In the genomic region with DNA sequence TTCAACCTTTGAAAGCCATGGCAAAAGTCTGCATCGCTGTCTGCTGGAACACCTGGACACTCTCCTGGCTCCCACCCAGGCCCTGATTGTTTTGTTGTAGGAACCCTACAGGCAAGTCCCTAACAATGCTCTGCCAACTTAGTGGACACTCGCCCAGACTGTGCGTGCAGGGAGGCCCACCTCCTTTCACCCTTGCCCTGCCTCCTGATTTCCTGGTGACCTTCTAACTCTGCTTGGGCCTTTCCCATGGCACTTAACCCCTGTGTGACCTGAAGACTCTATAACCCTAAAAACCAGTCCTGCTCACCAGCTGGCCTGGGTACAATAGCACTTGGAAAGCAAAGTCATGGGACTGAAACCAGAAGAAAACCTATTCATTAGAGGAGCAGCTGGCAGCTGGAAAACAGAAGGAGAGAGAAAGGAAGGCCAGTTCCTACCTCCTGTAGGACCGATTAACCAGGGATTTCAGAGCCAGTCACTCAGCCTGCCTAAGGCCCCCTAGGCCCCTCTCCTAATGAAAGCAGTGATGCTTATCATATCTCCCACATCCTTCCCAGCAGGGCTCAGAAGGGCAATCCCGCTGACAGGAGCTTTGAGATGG, we compare ENCODE assay signal across 11 cellular contexts.
DNase-seq lines count a peak whose midpoint lies in the region; ATAC-seq, FAIRE-seq and TF ChIP-seq lines count a peak whose summit lies in the region.
"Had no signal": no experiment of that assay in that cellular context is flagged by ENCODE, and none has a peak within 500 bp of the region (broad histone marks: within the 10 kb centered on the region; RNA-seq: fewer than 3 reads in every experiment).

No MANE protein-coding gene starts in this region.

- in situ Hi-C loops in HepG2 (cut with HindIII; ENCODE audit: extremely low pct_ligation_motif_present, low pct_unique_long_range_greater_than_20kb) = no loop called here

- H3K9ac ChIP-seq in HepG2 (ENCODE audit: insufficient read depth, low read depth, low read length) = no peak overlapping the region
- H3K9ac ChIP-seq: GM23248 had no signal

- WGBS in HepG2 (ENCODE audit: low lambda C conversion rate) = 8% methylated on average over 3 of the region's 5 CpGs
- WGBS in aorta, 2 donors = 59 to 68% methylated on average over 5 of the region's 5 CpGs

- TF ChIP-seq POLR2A in HepG2 (IDR thresholded peaks at IDR 0.05; ENCODE audit: insufficient read depth in 1 of 2, low read depth in 2 of 2, low read length in 2 of 2) = no peak

- intact Hi-C loops in left cardiac atrium (cut with DNase I) = no loop called here
- intact Hi-C loops in cardiac septum (cut with DNase I) = no loop called here
- intact Hi-C loops in HepG2 (cut with micrococcal nuclease; ENCODE audit: unreplicated experiment) = no loop called here
- intact Hi-C loops in aorta (cut with DNase I) = no loop called here

- no peaks in the 10 kb centered on the region for H3K79me2 ChIP-seq in HepG2 (ENCODE audit: insufficient read depth, low read length)

- TF ChIP-seq RAD21 in HepG2 (CRISPR knock-in tag; IDR thresholded peaks at IDR 0.05) = no peak

- no peaks in the 10 kb centered on the region for H3K9me3 ChIP-seq in HepG2 (ENCODE audit: low read length)
- H3K9me3 ChIP-seq in aorta (ENCODE audit: control insufficient read depth, low read length) = no peaks in the 10 kb centered on the region

- BruUV-seq in HepG2 (replicated peaks; lab: Mats Ljungman, UMichigan) = no TSS peak

- TF ChIP-seq EP300 in HepG2 (IDR thresholded peaks at IDR 0.05; ENCODE audit: low read depth in 2 of 2, low read length in 2 of 2) (no peak), HepG2 (CRISPR knock-in tag; IDR thresholded peaks at IDR 0.05; ENCODE audit: borderline replicate concordance) (no peak)

- H3K4me2 ChIP-seq in HepG2 (ENCODE audit: low read depth, low read length) = peak overlapping the region; percentile 57; the same call in 1 of the 2 replicates

- POLR2A ChIA-PET in HepG2 (lab: Yijun Ruan, JAX) = no interaction called here

- CTCF ChIA-PET in HepG2 (lab: Yijun Ruan, JAX; ENCODE audit: low intra/inter-chr PET ratio, low total read pairs) = no interaction called here

- peaks cover 36% of the 10 kb centered on the region for H3K4me1 ChIP-seq in HepG2 (ENCODE audit: insufficient read depth, low read length)
- H3K4me1 ChIP-seq in aorta (ENCODE audit: control insufficient read depth in 1 of 2, insufficient read depth in 2 of 2, low read length in 2 of 2) = no peaks in the 10 kb centered on the region

- TF ChIP-seq CTCF in HepG2 (CRISPR knock-in tag; IDR thresholded peaks at IDR 0.05) = no peak

- H3K27ac ChIP-seq in HepG2 (ENCODE audit: extremely low read length, insufficient read depth, low read length) = no peak overlapping the region
- no peak overlapping the region for H3K27ac ChIP-seq in aorta (ENCODE audit: low read depth in 1 of 2, low read length in 2 of 2)
- H3K27ac ChIP-seq: GM23248 had no signal

- H3K4me3 ChIP-seq in HepG2 (replicated peaks in 1 of 3; ENCODE audit: insufficient read depth in 1 of 3, low read depth in 2 of 3, low read length in 3 of 3) (peak overlapping the region in 1 of 3 experiments; percentile 28; a peak in 1 of 6 replicates), aorta (ENCODE audit: low read length in 2 of 2) (no peak overlapping the region)
- H3K4me3 ChIP-seq: GM23248 had no signal

- H2AFZ ChIP-seq in HepG2 (ENCODE audit: low read length) = no peak overlapping the region
- H2AFZ ChIP-seq: GM23248 had no signal

- ATAC-seq in left cardiac atrium = peak; percentile 23 to 47
- peak; percentile 68 for ATAC-seq in HepG2
- peak; percentile 50 for ATAC-seq in aorta (ENCODE audit: low FRiP score)
- ATAC-seq in GM21723 (IDR thresholded peaks at IDR 0.05; ENCODE audit: unreplicated experiment) = no peak
- no peak for ATAC-seq in HG02678 (IDR thresholded peaks at IDR 0.05; ENCODE audit: unreplicated experiment)
- ATAC-seq: activated CD8-positive, alpha-beta memory T cell treated with anti-CD3 and anti-CD28 coated beads, Interleukin-2, amount 10 ng/mL, durations not matched to agents 7 days and 5 days had no signal

- H4K20me1 ChIP-seq in HepG2 (ENCODE audit: insufficient read depth, low read length) = no peaks in the 10 kb centered on the region

- H3K36me3 ChIP-seq in HepG2 (replicated peaks in 1 of 2; ENCODE audit: control insufficient read depth in 1 of 2, insufficient read depth in 2 of 2, low read length in 2 of 2) = no peaks in the 10 kb centered on the region
- H3K36me3 ChIP-seq in aorta (ENCODE audit: control insufficient read depth in 1 of 2, insufficient read depth in 2 of 2, low read length in 1 of 2) = no peaks in the 10 kb centered on the region

- FAIRE-seq in HepG2 (lab: Jason Lieb, UNC) = no peak

- no peak for DNase-seq in left cardiac atrium
- no peak for DNase-seq in cardiac septum (ENCODE audit: low spot score)
- DNase-seq in SK-N-DZ (ENCODE audit: low spot score) = peak; percentile 96
- DNase-seq in HepG2 (ENCODE audit: low spot score) = no peak
- DNase-seq in aorta = no peak
- DNase-seq in activated CD8-positive, alpha-beta memory T cell treated with anti-CD3 and anti-CD28 coated beads for 24 hours = no peak
- DNase-seq: activated CD8-positive, alpha-beta memory T cell treated with anti-CD3 and anti-CD28 coated beads, Interleukin-2, amount 10 ng/mL, durations not matched to agents 7 days and 5 days; cortex of kidney; GM23248 had no signal

- H3K27me3 ChIP-seq in HepG2 (ENCODE audit: control insufficient read depth in 1 of 2, insufficient read depth in 2 of 2, low read length in 2 of 2) (peaks cover under 1 to 6% of the 10 kb centered on the region in 2 experiments; a peak in 1 of 5 replicates), aorta (ENCODE audit: control insufficient read depth in 1 of 2, insufficient read depth in 2 of 2, low read length in 1 of 2) (no peaks in the 10 kb centered on the region)

TF ChIP-seq in HepG2, 621 proteins besides CTCF, POLR2A, EP300 and RAD21:
- 0 out of 2 replicates have a peak, but pooled peaks have one; percentile 19 for TF ChIP-seq RARA (CRISPR knock-in tag; IDR thresholded peaks at IDR 0.05)
- TF ChIP-seq ZNF652 (CRISPR knock-in tag; IDR thresholded peaks at IDR 0.05; ENCODE audit: borderline replicate concordance, low read depth) = peak; percentile 83
- TF ChIP-seq TAF15 (IDR thresholded peaks at IDR 0.05; ENCODE audit: low read depth, low read length, poor library complexity, severe bottlenecking) = no peak

Comparison
In these comparisons a context has a peak if more than half of its experiments do, and no peak if none do; other contexts are left out.
1. ATAC-seq: peak in left cardiac atrium (2 of 2), HepG2 (single experiment) and aorta (single experiment); none in GM21723 (single experiment) and HG02678 (single experiment).